Comparison of ENCODE assay signal across 19 cellular contexts in the genomic region with DNA sequence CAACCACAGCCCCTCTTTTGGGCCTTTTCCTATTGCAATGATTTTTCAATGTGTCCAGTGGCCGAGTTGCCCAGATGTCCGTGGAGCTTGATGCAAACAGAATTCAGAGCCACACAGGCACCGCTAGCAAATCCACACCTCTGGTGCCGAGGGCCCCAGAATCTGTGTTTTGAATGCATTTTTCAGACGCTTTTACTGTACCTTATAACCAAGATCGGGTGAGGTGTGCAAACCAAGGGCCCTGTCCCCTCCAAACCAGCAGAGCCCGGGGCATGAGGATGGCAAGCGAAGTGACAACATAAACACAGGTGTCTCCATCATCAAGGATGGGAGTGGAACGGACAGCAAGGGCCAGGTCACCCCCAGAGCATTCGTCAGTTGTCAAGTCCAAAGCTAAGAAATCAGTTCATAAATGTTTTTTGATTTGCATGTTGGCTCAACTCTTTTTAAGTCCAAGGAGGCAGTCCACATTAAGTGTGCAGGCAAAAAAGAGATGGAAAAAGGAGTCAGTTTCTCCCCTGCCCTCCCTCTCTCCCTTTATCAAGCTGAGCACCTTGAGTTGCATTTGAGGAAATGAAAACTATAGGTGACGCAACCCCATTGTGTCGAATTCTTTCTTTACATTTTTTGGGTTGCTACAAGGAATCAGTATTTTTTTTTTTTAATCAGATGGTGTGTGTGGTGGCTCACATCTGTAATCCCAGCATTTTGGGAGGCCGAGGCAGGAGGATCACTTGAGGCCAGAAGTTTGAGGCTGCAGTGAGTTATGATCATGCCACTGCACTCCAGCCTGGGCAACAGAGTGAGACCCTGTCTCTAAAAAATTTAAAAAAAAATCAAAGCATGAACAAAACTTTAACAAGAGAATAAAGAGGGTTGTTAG. TPM values are rescaled to one million over a fixed set of nuclear protein-coding genes. Genes with fewer than 3 reads are reported as not detected.
DNase-seq lines count a peak whose midpoint lies in the region; ATAC-seq and TF ChIP-seq lines count a peak whose summit lies in the region.
"Had no signal": no experiment of that assay in that cellular context is flagged by ENCODE, and none has a peak within 500 bp of the region (broad histone marks: within the 10 kb centered on the region; RNA-seq: fewer than 3 reads in every experiment).

No MANE protein-coding gene starts in this region.

- H3K79me2 ChIP-seq in hepatocyte = peaks cover 39% of the 10 kb centered on the region

- ATAC-seq in thoracic aorta (ENCODE audit: insufficient number of reproducible peaks, low FRiP score, low read depth) (no peak), GM21825 (IDR thresholded peaks at IDR 0.05; ENCODE audit: unreplicated experiment) (no peak)
- no peak for ATAC-seq in activated T-cell treated with anti-CD3 and anti-CD28 coated beads, Interleukin-2, amount 50 U/mL, for 72 hours (replicated peaks in 1 of 2)

- H4K20me1 ChIP-seq in hepatocyte (ENCODE audit: insufficient read depth, poor library complexity, severe bottlenecking) = peaks cover 21% of the 10 kb centered on the region

- 93% methylated on average over 13 of the region's 13 CpGs for WGBS in hepatocyte (ENCODE audit: low lambda C conversion rate, missing lambda C conversion rate)

- intact Hi-C loops in breast epithelium (cut with DNase I; ENCODE audit: low total_unique reads) = no loop called here
- intact Hi-C loops in MCF 10A (cut with micrococcal nuclease) = no loop called here

- H3K27me3 ChIP-seq in breast epithelium = peaks cover 0 to 4% of the 10 kb centered on the region in 2 donors
- H3K27me3 ChIP-seq in hepatocyte = no peaks in the 10 kb centered on the region
- no peaks in the 10 kb centered on the region for H3K27me3 ChIP-seq in thoracic aorta (replicated peaks; ENCODE audit: insufficient read depth)

- no TSS peak for BruUV-seq in MCF 10A (replicated peaks; lab: Mats Ljungman, UMichigan)

- H3K4me1 Mint-ChIP-seq in MCF 10A (ENCODE audit: insufficient read depth, unreplicated experiment) = no peaks in the 10 kb centered on the region
- H3K4me1 Mint-ChIP-seq in activated T-cell treated with anti-CD3 and anti-CD28 coated beads, Interleukin-2, amount 50 U/mL, for 72 hours (ENCODE audit: low read depth) = peaks cover 17% of the 10 kb centered on the region

- H3K4me3 ChIP-seq in breast epithelium (peak overlapping the region in 2 of 3 donors; percentile 70 to 74), astrocyte of the spinal cord (ENCODE audit: low read depth, low read length) (peak overlapping the region; percentile 71), hepatocyte (no peak overlapping the region), thoracic aorta (peak overlapping the region; percentile 78)

- POLR2A ChIA-PET in MCF 10A (lab: Yijun Ruan, JAX) = no interaction called here

- H3K27ac ChIP-seq in breast epithelium (peak overlapping the region; percentile 71 to 75), hepatocyte (no peak overlapping the region), thoracic aorta (peak overlapping the region; percentile 83 to 88)
- H3K27ac ChIP-seq: Peyer's patch, spleen had no signal

- H3K27ac Mint-ChIP-seq in MCF 10A (ENCODE audit: low read depth, unreplicated experiment) = no peak overlapping the region
- no peak overlapping the region for H3K27ac Mint-ChIP-seq in activated T-cell treated with anti-CD3 and anti-CD28 coated beads, Interleukin-2, amount 50 U/mL, for 72 hours
- H3K27ac Mint-ChIP-seq: activated CD4-positive, alpha-beta memory T cell treated with anti-CD3 and anti-CD28 coated beads, Interleukin-2, amount 10 ng/mL, durations not matched to agents 7 days and 5 days; activated naive CD8-positive, alpha-beta T cell treated with anti-CD3 and anti-CD28 coated beads, Interleukin-2, amount 10 ng/mL, durations not matched to agents 7 days and 5 days; CD4-positive, CD25-positive, alpha-beta regulatory T cell had no signal

- no peaks in the 10 kb centered on the region for H3K27me3 Mint-ChIP-seq in MCF 10A (ENCODE audit: insufficient read depth, unreplicated experiment)
- H3K27me3 Mint-ChIP-seq in activated T-cell treated with anti-CD3 and anti-CD28 coated beads, Interleukin-2, amount 50 U/mL, for 72 hours (ENCODE audit: low read depth) = peaks cover 78% of the 10 kb centered on the region

- TF ChIP-seq POLR2A in breast epithelium (IDR thresholded peaks at IDR 0.05) = no peak

- in situ Hi-C loops in astrocyte of the spinal cord (cut with HindIII; ENCODE audit: low sequenced_read_pairs) = no loop called here

- no peak overlapping the region for H2AFZ ChIP-seq in hepatocyte

- H3K36me3 ChIP-seq in breast epithelium = no peaks in the 10 kb centered on the region
- no peaks in the 10 kb centered on the region for H3K36me3 ChIP-seq in hepatocyte (replicated peaks; ENCODE audit: insufficient read depth, low read depth)
- no peaks in the 10 kb centered on the region for H3K36me3 ChIP-seq in thoracic aorta
- H3K36me3 ChIP-seq: Peyer's patch, spleen had no signal

- H3K9me2 ChIP-seq in hepatocyte (replicated peaks; ENCODE audit: insufficient read depth) = no peaks in the 10 kb centered on the region

- no peaks in the 10 kb centered on the region for H3K9me3 Mint-ChIP-seq in MCF 10A (ENCODE audit: unreplicated experiment)
- H3K9me3 Mint-ChIP-seq in activated T-cell treated with anti-CD3 and anti-CD28 coated beads, Interleukin-2, amount 50 U/mL, for 72 hours = no peaks in the 10 kb centered on the region
- H3K9me3 Mint-ChIP-seq: activated CD4-positive, alpha-beta memory T cell treated with anti-CD3 and anti-CD28 coated beads, Interleukin-2, amount 10 ng/mL, durations not matched to agents 7 days and 5 days; activated naive CD8-positive, alpha-beta T cell treated with anti-CD3 and anti-CD28 coated beads, Interleukin-2, amount 10 ng/mL, durations not matched to agents 7 days and 5 days had no signal

- DNase-seq in breast epithelium (ENCODE audit: low spot score in 2 of 2) = no peak
- DNase-seq in MCF 10A (ENCODE audit: unreplicated experiment) = no peak
- no peak for DNase-seq in astrocyte of the spinal cord (ENCODE audit: low read depth, low spot score)
- no peak for DNase-seq in hepatocyte (ENCODE audit: low spot score)
- DNase-seq in thoracic aorta (ENCODE audit: low spot score) = no peak
- DNase-seq in activated T-cell treated with anti-CD3 and anti-CD28 coated beads, Interleukin-2, amount 50 U/mL, for 72 hours = no peak
- no peak for DNase-seq in NCI-H69 (lab: John Stamatoyannopoulos, UW)
- DNase-seq: activated CD4-positive, alpha-beta memory T cell treated with anti-CD3 and anti-CD28 coated beads, Interleukin-2, amount 10 ng/mL, durations not matched to agents 7 days and 5 days; activated naive CD8-positive, alpha-beta T cell treated with anti-CD3 and anti-CD28 coated beads, Interleukin-2, amount 10 ng/mL, durations not matched to agents 7 days and 5 days; CD4-positive, CD25-positive, alpha-beta regulatory T cell; NCI-H1105; NCI-H526 treated with DMSO at 0.1 percent for 48 hours; Peyer's patch; spleen; stimulated activated naive CD4-positive, alpha-beta T cell treated with Interleukin-2 at 50 U/mL for 16 hours had no signal

- no peak overlapping the region for H3K4me3 Mint-ChIP-seq in MCF 10A (ENCODE audit: unreplicated experiment)
- no peak overlapping the region for H3K4me3 Mint-ChIP-seq in activated T-cell treated with anti-CD3 and anti-CD28 coated beads, Interleukin-2, amount 50 U/mL, for 72 hours
- H3K4me3 Mint-ChIP-seq: activated CD4-positive, alpha-beta memory T cell treated with anti-CD3 and anti-CD28 coated beads, Interleukin-2, amount 10 ng/mL, durations not matched to agents 7 days and 5 days; activated naive CD8-positive, alpha-beta T cell treated with anti-CD3 and anti-CD28 coated beads, Interleukin-2, amount 10 ng/mL, durations not matched to agents 7 days and 5 days; CD4-positive, CD25-positive, alpha-beta regulatory T cell had no signal

- H3K4me1 ChIP-seq in breast epithelium (no peaks in the 10 kb centered on the region), hepatocyte (ENCODE audit: insufficient read depth) (peaks cover 59% of the 10 kb centered on the region), thoracic aorta (ENCODE audit: control insufficient read depth in 1 of 2, low read depth in 2 of 2) (peaks cover 27 to 59% of the 10 kb centered on the region in 2 donors)

- no peaks in the 10 kb centered on the region for H3K36me3 Mint-ChIP-seq in MCF 10A (ENCODE audit: insufficient read depth, unreplicated experiment)
- H3K36me3 Mint-ChIP-seq in activated T-cell treated with anti-CD3 and anti-CD28 coated beads, Interleukin-2, amount 50 U/mL, for 72 hours (ENCODE audit: insufficient read depth in 2 of 2) = no peaks in the 10 kb centered on the region
- H3K36me3 Mint-ChIP-seq: activated naive CD8-positive, alpha-beta T cell treated with anti-CD3 and anti-CD28 coated beads, Interleukin-2, amount 10 ng/mL, durations not matched to agents 7 days and 5 days; CD4-positive, CD25-positive, alpha-beta regulatory T cell had no signal

- H3K9me3 ChIP-seq in breast epithelium (no peaks in the 10 kb centered on the region), hepatocyte (ENCODE audit: low read depth) (no peaks in the 10 kb centered on the region), thoracic aorta (no peaks in the 10 kb centered on the region)
- H3K9me3 ChIP-seq: Peyer's patch, spleen had no signal

- peak overlapping the region; percentile 95 for H3K4me2 ChIP-seq in hepatocyte

- CTCF ChIA-PET in MCF 10A (lab: Yijun Ruan, JAX) = interaction anchor here (1.0 to 1.2 kb wide), 2 partner anchors 8 to 14 kb away, joined by 3 read pairs; no protein-coding TSS in a partner anchor

- no peak for TF ChIP-seq CTCF in breast epithelium (IDR thresholded peaks at IDR 0.05)
- TF ChIP-seq CTCF in MCF 10A (IDR thresholded peaks at IDR 0.05; ENCODE audit: unreplicated experiment) = no peak
- no peak for TF ChIP-seq CTCF in astrocyte of the spinal cord (IDR thresholded peaks at IDR 0.05; ENCODE audit: low read depth, low read length)
- no peak for TF ChIP-seq CTCF in hepatocyte (IDR thresholded peaks at IDR 0.05; ENCODE audit: poor library complexity)
- TF ChIP-seq CTCF in thoracic aorta (IDR thresholded peaks at IDR 0.05) = no peak

RNA-seq across cellular contexts. Expression of a gene that starts 2.9 kb away (rescaled TPM):
- total RNA-seq in breast epithelium = 10 to 100 TPM in 2 of 3 donors, 1 to 10 TPM in 1; 2.2 to 29.7 (median 16.4) TPM
- not detected in 2 replicates for total RNA-seq in MCF 10A (2022)
- 36.4 and 51.7 TPM in 2 replicates for total RNA-seq in hepatocyte
- 46.8 and 55.9 TPM in 2 replicates for polyA plus RNA-seq in hepatocyte
- total RNA-seq in thoracic aorta = 10 to 100 TPM; 22.6 to 23.0 TPM
- not detected for total RNA-seq in activated T-cell treated with anti-CD3 and anti-CD28 coated beads, Interleukin-2, amount 50 U/mL, for 72 hours
- total RNA-seq: A172; activated CD4-positive, alpha-beta memory T cell treated with anti-CD3 and anti-CD28 coated beads, Interleukin-2, amount 10 ng/mL, durations not matched to agents 7 days and 5 days; activated naive CD8-positive, alpha-beta T cell treated with anti-CD3 and anti-CD28 coated beads, Interleukin-2, amount 10 ng/mL, durations not matched to agents 7 days and 5 days; CD4-positive, CD25-positive, alpha-beta regulatory T cell had no signal
- polyA plus RNA-seq: CD4-positive, CD25-positive, alpha-beta regulatory T cell had no signal

RNA-seq across cellular contexts. Expression of a gene that starts 18.3 kb away (rescaled TPM):
- under 1 TPM in 2 of 3 donors, not detected in 1; 0.59 to 0.98 TPM for total RNA-seq in breast epithelium
- not detected in 2 replicates for total RNA-seq in MCF 10A (2022)
- total RNA-seq in hepatocyte = 0.27 TPM in 1 of 2 replicates, not detected in the other
- not detected in 2 replicates for polyA plus RNA-seq in hepatocyte
- total RNA-seq in thoracic aorta = 1 to 10 TPM; 1.2 to 5.2 TPM
- total RNA-seq in activated T-cell treated with anti-CD3 and anti-CD28 coated beads, Interleukin-2, amount 50 U/mL, for 72 hours = not detected
- total RNA-seq: A172; activated CD4-positive, alpha-beta memory T cell treated with anti-CD3 and anti-CD28 coated beads, Interleukin-2, amount 10 ng/mL, durations not matched to agents 7 days and 5 days; CD4-positive, CD25-positive, alpha-beta regulatory T cell; glomerular endothelial cell; omental fat pad; Peyer's patch; spleen had no signal
- polyA plus RNA-seq: CD4-positive, CD25-positive, alpha-beta regulatory T cell had no signal
